8 cellular contexts compared by ENCODE assay signal in the genomic region with DNA sequence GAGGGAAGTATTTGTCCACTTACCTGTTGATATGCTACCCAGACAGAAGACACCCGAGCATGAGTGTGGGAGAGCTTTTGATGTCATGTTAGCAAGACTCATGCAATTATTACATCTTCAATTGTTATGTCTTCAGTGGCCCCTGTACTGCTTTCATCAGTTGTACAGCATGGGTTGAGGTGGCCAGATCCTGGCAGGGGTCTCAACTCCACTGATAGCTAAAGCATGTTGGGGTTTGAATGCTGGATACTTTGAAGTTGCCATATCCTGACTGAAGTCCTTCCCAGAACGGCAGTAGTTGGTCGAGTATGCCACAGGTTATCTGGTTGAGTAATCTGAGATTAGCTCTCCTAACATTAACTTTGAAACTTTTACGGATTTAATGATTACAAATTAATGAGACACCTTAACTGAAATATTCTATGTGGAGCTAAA.
A peak's percentile ranks its signal among the peaks of the same experiment; 100 is the strongest.
DNase-seq lines count a peak whose midpoint lies in the region; ATAC-seq, FAIRE-seq and TF ChIP-seq lines count a peak whose summit lies in the region.

No MANE protein-coding gene starts in this region.

- peak; percentile 13 for FAIRE-seq in HTR-8/SVneo (lab: Jason Lieb, UNC)

- H3K36me3 ChIP-seq in brain microvascular endothelial cell (replicated peaks) (peaks cover 22% of the 10 kb centered on the region), muscle layer of colon (ENCODE audit: insufficient read depth, low read length) (peaks cover 17% of the 10 kb centered on the region)

- TF ChIP-seq CTCF in AG09309 (IDR thresholded peaks at IDR 0.05; ENCODE audit: control insufficient read depth, insufficient read depth, low read depth, low read length, missing control alignments): no peak
- no peak for TF ChIP-seq CTCF in brain microvascular endothelial cell (IDR thresholded peaks at IDR 0.05; ENCODE audit: low read depth, low read length, missing control alignments)

- H3K27ac ChIP-seq in brain microvascular endothelial cell: no peak overlapping the region
- H3K27ac ChIP-seq in muscle layer of colon (ENCODE audit: low read depth, low read length): no peak overlapping the region

- ATAC-seq in GM18498 (IDR thresholded peaks at IDR 0.05; ENCODE audit: unreplicated experiment): no peak
- no peak for ATAC-seq in HG02571 (IDR thresholded peaks at IDR 0.05; ENCODE audit: unreplicated experiment)

- in situ Hi-C loops in brain microvascular endothelial cell (cut with HindIII; ENCODE audit: low pct_ligation_motif_present, low sequenced_read_pairs): no loop called here

- H3K9me3 ChIP-seq in muscle layer of colon (ENCODE audit: low read length): no peaks in the 10 kb centered on the region

- H3K4me3 ChIP-seq in AG09309 (ENCODE audit: control insufficient read depth, low read depth, low read length) (peak overlapping the region; percentile 73), brain microvascular endothelial cell (ENCODE audit: low read depth, low read length) (peak overlapping the region; percentile 75), muscle layer of colon (ENCODE audit: low read depth in 1 of 2, low read length in 2 of 2) (peak overlapping the region in 1 of 2 donors; percentile 69)

- DNase-seq in AG09309 (ENCODE audit: low read depth): no peak
- DNase-seq in HTR-8/SVneo (ENCODE audit: insufficient read length, low spot score): no peak
- DNase-seq in brain microvascular endothelial cell: peak; percentile 2
- DNase-seq in effector CD8-positive, alpha-beta T cell (lab: John Stamatoyannopoulos, UW): no peak
- no peak for DNase-seq in NCI-H2107 (lab: John Stamatoyannopoulos, UW)

- H3K9ac ChIP-seq in muscle layer of colon (ENCODE audit: low read length): peak overlapping the region; percentile 68

- H3K4me1 ChIP-seq in muscle layer of colon (ENCODE audit: insufficient read depth, low read length): peaks cover 17% of the 10 kb centered on the region

- no peaks in the 10 kb centered on the region for H3K27me3 ChIP-seq in brain microvascular endothelial cell (replicated peaks)
- no peaks in the 10 kb centered on the region for H3K27me3 ChIP-seq in muscle layer of colon (ENCODE audit: control insufficient read depth in 1 of 2, insufficient read depth in 2 of 2, low read length in 2 of 2)
